ENCODE assay signal across 8 cellular contexts in the genomic region with DNA sequence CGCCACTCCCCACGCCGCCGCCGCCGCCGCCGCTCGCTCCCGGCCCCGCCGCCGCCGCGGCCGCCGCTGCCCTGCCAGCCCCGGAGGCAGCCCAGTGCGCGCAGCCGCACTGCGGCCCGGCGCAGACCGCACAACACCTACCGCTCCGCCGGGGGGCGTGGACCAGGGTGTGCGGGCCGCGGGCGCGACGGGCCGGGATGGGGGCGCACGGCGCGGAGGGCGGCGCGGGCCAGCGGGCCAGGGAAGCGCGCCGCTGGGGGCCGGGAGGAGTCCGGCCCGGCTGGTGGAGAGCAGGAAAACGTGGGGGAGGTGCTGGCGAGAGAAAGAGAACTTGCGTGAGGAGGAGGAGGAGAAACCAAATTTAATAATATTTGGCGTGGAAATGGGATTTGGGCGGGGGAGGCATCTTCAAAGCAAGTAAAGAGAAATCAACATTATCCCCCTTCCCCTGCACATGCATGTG. TPM values are rescaled to one million over a fixed set of nuclear protein-coding genes. Genes with fewer than 3 reads are reported as not detected.
DNase-seq lines count a peak whose midpoint lies in the region; ATAC-seq and TF ChIP-seq lines count a peak whose summit lies in the region.

RFX7 (minus strand) TSS at position 106 of the 463 bp plus-strand sequence. CDS start 594 bp downstream, outside the sequence.

- H3K9ac ChIP-seq in adipocyte (ENCODE audit: low read length): peak within 1 kb of the TSS; percentile 88

- intact Hi-C loops in heart right ventricle (cut with DNase I) (loop anchor here in 4 of 10 donors (5.0 to 10.0 kb wide), 6 partner anchors 129 to 249 kb away; partner anchors contain the start of gene NEDD4 (in 2 of the 4)), posterior cingulate gyrus (cut with DNase I) (loop anchor here (5.0 kb wide), 1 partner anchor 252 kb away; the partner anchor contains the start of gene NEDD4), upper lobe of right lung (cut with DNase I) (no loop called here)

- H3K36me3 ChIP-seq in adipocyte (ENCODE audit: control insufficient read depth, insufficient read depth, low read length, severe bottlenecking) (no peaks in the 10 kb centered on the region), heart right ventricle (no peaks in the 10 kb centered on the region), upper lobe of right lung (no peaks in the 10 kb centered on the region)

- 0% methylated on average over 50 to 55 of the region's 55 CpGs for WGBS in heart right ventricle, 2 donors

- peak within 1 kb of the TSS; percentile 83 for H3K4me3 ChIP-seq in adipocyte (ENCODE audit: low read length)
- peak within 1 kb of the TSS; percentile 61 to 87 (median 78) for H3K4me3 ChIP-seq in heart right ventricle
- H3K4me3 ChIP-seq in upper lobe of right lung: peak within 1 kb of the TSS; percentile 70

- H3K27ac ChIP-seq in heart right ventricle (peak within 1 kb of the TSS; percentile 81 to 95 (median 90)), upper lobe of right lung (peak within 1 kb of the TSS; percentile 77)

- DNase-seq in DMS53 treated with DMSO at 0.1 percent for 48 hours (lab: John Stamatoyannopoulos, UW; ENCODE audit: unreplicated experiment): peak; percentile 37
- DNase-seq in LHCN-M2 (ENCODE audit: low read depth): peak; percentile 63
- DNase-seq in SW 1271 (lab: John Stamatoyannopoulos, UW): peak; percentile 28 to 68
- DNase-seq in adipocyte (ENCODE audit: low read depth): peak; percentile 94
- peak; percentile 65 to 80 for DNase-seq in heart right ventricle
- DNase-seq in posterior cingulate gyrus: peak; percentile 51 to 97 (median 71)
- DNase-seq in upper lobe of right lung: peak; percentile 91

- H3K9me3 ChIP-seq in adipocyte (ENCODE audit: control insufficient read depth, low read length): no peaks in the 10 kb centered on the region
- H3K9me3 ChIP-seq in heart right ventricle: no peaks in the 10 kb centered on the region
- H3K9me3 ChIP-seq in upper lobe of right lung: no peaks in the 10 kb centered on the region

- TF ChIP-seq CTCF in heart right ventricle (IDR thresholded peaks at IDR 0.05) (peak in 1 of 9 donors; percentile 12), upper lobe of right lung (IDR thresholded peaks at IDR 0.05) (no peak)

- peaks cover 40% of the 10 kb centered on the region for H3K4me1 ChIP-seq in adipocyte (ENCODE audit: control insufficient read depth, insufficient read depth, low read length)
- H3K4me1 ChIP-seq in heart right ventricle: peaks cover 3 to 52% (median 31%) of the 10 kb centered on the region in 9 donors
- peaks cover 24% of the 10 kb centered on the region for H3K4me1 ChIP-seq in upper lobe of right lung

- no peaks in the 10 kb centered on the region for H3K27me3 ChIP-seq in adipocyte (replicated peaks; ENCODE audit: control insufficient read depth, insufficient read depth, low read length)
- no peaks in the 10 kb centered on the region for H3K27me3 ChIP-seq in heart right ventricle
- no peaks in the 10 kb centered on the region for H3K27me3 ChIP-seq in upper lobe of right lung

- ATAC-seq in GM21576 (IDR thresholded peaks at IDR 0.05; ENCODE audit: unreplicated experiment) (peak; percentile 51), heart right ventricle (peak; percentile 60 to 91 (median 78)), upper lobe of right lung (peak; percentile 87)

RNA-seq across cellular contexts. Expression of gene RFX7, which starts in this region (rescaled TPM):
- 7.2 and 9.8 TPM in 2 replicates for total RNA-seq in LHCN-M2 (2014; rRNA removed)
- 4.7 TPM for polyA plus RNA-seq in LHCN-M2 (2012)
- total RNA-seq in heart right ventricle: 10 to 100 TPM in 4 of 10 donors, 1 to 10 TPM in 6; 5.9 to 14.2 (median 8.4) TPM
- 1 to 10 TPM in 1 of 2 donors, under 1 TPM in 1; 0.83 to 1.5 TPM for polyA plus RNA-seq in heart right ventricle
- total RNA-seq in upper lobe of right lung: 15.7 TPM

Comparison
In these comparisons a context has a peak if more than half of its experiments do, and no peak if none do; other contexts are left out.
1. Peak in every context shown above with its lines: DNase-seq, ATAC-seq, H3K4me3 ChIP-seq and H3K27ac ChIP-seq.
2. DNase-seq: peak in every context shown above with its lines; median percentile 94 in adipocyte; 91 in upper lobe of right lung; 72 in heart right ventricle; 71 in posterior cingulate gyrus; 63 in LHCN-M2; 48 in SW 1271; 37 in DMS53 treated with DMSO at 0.1 percent for 48 hours.